ENCODE assay signal across 24 cellular contexts in genomic region chr7:155756322-155756721, GRCh38. TPM values are rescaled to one million over a fixed set of nuclear protein-coding genes. Genes with fewer than 3 reads are reported as not detected.
A peak's percentile ranks its signal among the peaks of the same experiment; 100 is the strongest.
DNase-seq lines count a peak whose midpoint lies in the region; ATAC-seq and TF ChIP-seq lines count a peak whose summit lies in the region.
"Had no signal": no experiment of that assay in that cellular context is flagged by ENCODE, and none has a peak within 500 bp of the region (broad histone marks: within the 10 kb centered on the region; RNA-seq: fewer than 3 reads in every experiment).

No MANE protein-coding gene starts in this region.

- no peak overlapping the region for H3K4me3 Mint-ChIP-seq in activated T-cell treated with anti-CD3 and anti-CD28 coated beads, Interleukin-2, amount 50 U/mL, for 24 hours
- H3K4me3 Mint-ChIP-seq: activated CD8-positive, alpha-beta T cell treated with anti-CD3 and anti-CD28 coated beads, Interleukin-2, amount 10 ng/mL, durations not matched to agents 7 days and 5 days; activated naive CD8-positive, alpha-beta T cell treated with anti-CD3 and anti-CD28 coated beads for 36 hours; activated T-helper 1 cell treated with anti-CD3 and anti-CD28 coated beads, Interleukin-12 subunit alpha, Interleukin-12 subunit beta, Interleukin-2, Interleukin-4 antibody, amounts not matched to agents 30 ng/mL and 10 ng/mL and 1 ng/mL, durations not matched to agents 14 hours and 24 hours and 36 hours; endodermal cell had no signal

- no peak for DNase-seq in activated T-cell treated with anti-CD3 and anti-CD28 coated beads, Interleukin-2, amount 50 U/mL, for 24 hours
- DNase-seq in activated T-cell treated with anti-CD3 and anti-CD28 coated beads for 4 hours (no peak), NOMO-1 (lab: John Stamatoyannopoulos, UW; ENCODE audit: unreplicated experiment in 2 of 2) (peak; percentile 14 to 80), germinal center (ENCODE audit: low spot score) (peak; percentile 36), upper lobe of right lung (no peak), prostate gland (ENCODE audit: low spot score) (no peak)
- DNase-seq in NK-92 treated with Interleukin-12 subunit alpha and Interleukin-12 subunit beta, amount 100 ng/mL, for 24 hours (lab: John Stamatoyannopoulos, UW): no peak
- DNase-seq: 8988T; activated CD8-positive, alpha-beta T cell treated with anti-CD3 and anti-CD28 coated beads, Interleukin-2, amount 10 ng/mL, durations not matched to agents 7 days and 5 days; activated naive CD8-positive, alpha-beta T cell treated with anti-CD3 and anti-CD28 coated beads for 36 hours; BE2C; endodermal cell; GM23248; left ventricle myocardium inferior; NCI-H1436 treated with DMSO at 0.1 percent for 48 hours; NCI-H2171; NCI-H526 treated with DMSO at 0.1 percent for 48 hours; stimulated activated CD4-positive, alpha-beta T cell treated with anti-CD3 and anti-CD28 coated beads, Interleukin-1b, Interleukin-23, amount 100 ng/mL, for 48 hours; stomach; upper lobe of left lung had no signal

- intact Hi-C loops in upper lobe of right lung (cut with DNase I) (no loop called here), prostate gland (cut with DNase I) (no loop called here)

- no peak for TF ChIP-seq POLR2A in prostate gland (IDR thresholded peaks at IDR 0.05)

- peak overlapping the region; percentile 49 for H3K27ac Mint-ChIP-seq in activated T-cell treated with anti-CD3 and anti-CD28 coated beads, Interleukin-2, amount 50 U/mL, for 24 hours
- H3K27ac Mint-ChIP-seq: activated CD8-positive, alpha-beta T cell treated with anti-CD3 and anti-CD28 coated beads, Interleukin-2, amount 10 ng/mL, durations not matched to agents 7 days and 5 days; activated naive CD8-positive, alpha-beta T cell treated with anti-CD3 and anti-CD28 coated beads for 36 hours; activated T-helper 1 cell treated with anti-CD3 and anti-CD28 coated beads, Interleukin-12 subunit alpha, Interleukin-12 subunit beta, Interleukin-2, Interleukin-4 antibody, amounts not matched to agents 30 ng/mL and 10 ng/mL and 1 ng/mL, durations not matched to agents 14 hours and 24 hours and 36 hours; endodermal cell had no signal

- peak; percentile 75 for ATAC-seq in upper lobe of right lung
- no peak for ATAC-seq in HG03439 (IDR thresholded peaks at IDR 0.05; ENCODE audit: unreplicated experiment)
- ATAC-seq: activated CD8-positive, alpha-beta T cell treated with anti-CD3 and anti-CD28 coated beads, Interleukin-2, amount 10 ng/mL, durations not matched to agents 7 days and 5 days had no signal

- H3K9me3 ChIP-seq in upper lobe of right lung: no peaks in the 10 kb centered on the region
- no peaks in the 10 kb centered on the region for H3K9me3 ChIP-seq in prostate gland
- H3K9me3 ChIP-seq: BE2C, SJSA1, stomach, upper lobe of left lung had no signal

- H3K4me1 ChIP-seq in upper lobe of right lung (peaks cover 30% of the 10 kb centered on the region), prostate gland (replicated peaks) (no peaks in the 10 kb centered on the region)
- H3K4me1 ChIP-seq: BE2C, SJSA1 had no signal

- no peak overlapping the region for H3K4me3 ChIP-seq in upper lobe of right lung
- H3K4me3 ChIP-seq in prostate gland: no peak overlapping the region
- H3K4me3 ChIP-seq: GM23248, left ventricle myocardium inferior, SJSA1, stomach, upper lobe of left lung had no signal

- H3K36me3 ChIP-seq in upper lobe of right lung (peaks cover 10% of the 10 kb centered on the region), prostate gland (no peaks in the 10 kb centered on the region)

- WGBS in prostate gland: 86% methylated on average over 9 of the region's 9 CpGs

- no peaks in the 10 kb centered on the region for H3K27me3 ChIP-seq in upper lobe of right lung
- no peaks in the 10 kb centered on the region for H3K27me3 ChIP-seq in prostate gland (replicated peaks; ENCODE audit: insufficient read depth)
- H3K27me3 ChIP-seq: BE2C, SJSA1, stomach, upper lobe of left lung had no signal

- H3K36me3 Mint-ChIP-seq in activated T-cell treated with anti-CD3 and anti-CD28 coated beads, Interleukin-2, amount 50 U/mL, for 24 hours (ENCODE audit: low read depth): peaks cover 76% of the 10 kb centered on the region

- TF ChIP-seq CTCF in upper lobe of right lung (IDR thresholded peaks at IDR 0.05): no peak
- no peak for TF ChIP-seq CTCF in prostate gland (IDR thresholded peaks at IDR 0.05)

- H3K9me3 Mint-ChIP-seq in activated T-cell treated with anti-CD3 and anti-CD28 coated beads, Interleukin-2, amount 50 U/mL, for 24 hours: no peaks in the 10 kb centered on the region
- H3K9me3 Mint-ChIP-seq: activated naive CD8-positive, alpha-beta T cell treated with anti-CD3 and anti-CD28 coated beads for 36 hours; activated T-helper 1 cell treated with anti-CD3 and anti-CD28 coated beads, Interleukin-12 subunit alpha, Interleukin-12 subunit beta, Interleukin-2, Interleukin-4 antibody, amounts not matched to agents 30 ng/mL and 10 ng/mL and 1 ng/mL, durations not matched to agents 14 hours and 24 hours and 36 hours had no signal

- H3K27ac ChIP-seq in upper lobe of right lung (no peak overlapping the region), prostate gland (no peak overlapping the region)
- H3K27ac ChIP-seq: GM23248, left ventricle myocardium inferior, parathyroid adenoma, SJSA1, stomach had no signal

- H3K4me1 Mint-ChIP-seq in activated T-cell treated with anti-CD3 and anti-CD28 coated beads, Interleukin-2, amount 50 U/mL, for 24 hours (ENCODE audit: low read depth): peaks cover 86% of the 10 kb centered on the region

- no peaks in the 10 kb centered on the region for H3K27me3 Mint-ChIP-seq in activated T-cell treated with anti-CD3 and anti-CD28 coated beads, Interleukin-2, amount 50 U/mL, for 24 hours
- H3K27me3 Mint-ChIP-seq: activated naive CD8-positive, alpha-beta T cell treated with anti-CD3 and anti-CD28 coated beads for 36 hours had no signal

RNA-seq across cellular contexts. Expression of gene SHH, which starts 55.9 kb away (rescaled TPM):
- total RNA-seq in upper lobe of right lung (10.1 TPM), prostate gland (1 to 10 TPM in 1 of 2 donors, under 1 TPM in 1; 0.32 to 1.2 TPM)
- total RNA-seq: activated naive CD8-positive, alpha-beta T cell treated with anti-CD3 and anti-CD28 coated beads for 36 hours; activated T-helper 1 cell treated with anti-CD3 and anti-CD28 coated beads, Interleukin-12 subunit alpha, Interleukin-12 subunit beta, Interleukin-2, Interleukin-4 antibody, amounts not matched to agents 30 ng/mL and 10 ng/mL and 1 ng/mL, durations not matched to agents 14 hours and 24 hours and 36 hours; GM23248; left ventricle myocardium inferior; SJSA1 had no signal

Comparison
In these comparisons a context has a peak if more than half of its experiments do, and no peak if none do; other contexts are left out.
1. DNase-seq: peak in NOMO-1 (2 of 2) and germinal center (single experiment); none in activated T-cell treated with anti-CD3 and anti-CD28 coated beads, Interleukin-2, amount 50 U/mL, for 24 hours (single experiment), activated T-cell treated with anti-CD3 and anti-CD28 coated beads for 4 hours (single experiment), upper lobe of right lung (single experiment), NK-92 treated with Interleukin-12 subunit alpha and Interleukin-12 subunit beta, amount 100 ng/mL, for 24 hours (single experiment) and prostate gland (single experiment).